ENCODE assay signal across 1 cellular context in the genomic region with DNA sequence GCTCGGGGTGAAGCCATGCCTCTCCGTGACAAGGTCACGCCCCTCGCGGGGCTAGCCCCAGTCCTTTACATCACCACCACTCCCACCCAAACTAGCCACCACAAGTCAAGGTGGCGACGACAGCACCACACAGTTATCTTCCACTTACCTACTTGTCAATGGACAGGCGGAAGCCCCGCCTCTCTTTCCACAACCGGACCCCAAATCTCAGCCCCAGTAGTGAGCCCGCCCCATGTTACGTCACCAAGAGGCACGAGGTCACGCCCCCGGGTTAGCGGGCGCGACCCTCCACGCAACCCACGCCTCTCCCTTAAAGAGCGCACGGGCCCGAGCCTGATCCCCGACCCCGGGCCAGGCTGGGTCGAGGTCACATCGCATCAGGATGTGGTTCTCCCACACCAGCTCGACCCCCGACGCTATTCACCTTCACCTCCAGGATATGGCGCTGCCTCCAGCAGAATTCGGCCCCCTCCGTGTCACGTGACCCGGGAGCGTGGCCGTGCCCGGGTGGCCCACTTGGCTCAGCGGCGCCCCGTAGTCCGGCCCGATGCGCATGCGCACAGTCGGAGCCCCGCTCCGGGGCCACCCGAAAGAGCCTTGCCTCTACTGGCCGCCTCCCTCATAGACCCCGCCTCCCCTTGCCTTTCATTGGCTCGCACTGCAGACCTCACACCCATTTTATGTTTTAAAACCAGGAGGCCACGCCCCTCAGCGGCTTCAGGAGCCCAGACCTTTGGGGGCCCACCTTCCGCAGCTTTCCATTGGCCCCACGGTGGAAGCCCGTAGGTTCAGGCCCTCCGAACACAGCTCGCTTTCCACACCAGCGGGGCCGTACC.
TF ChIP-seq lines count a peak whose summit lies in the region.

No MANE protein-coding gene starts in this region.

TF ChIP-seq in HepG2, 621 proteins besides CTCF, POLR2A, EP300 and RAD21 (continued from another document and continues in another):
- TF ChIP-seq, protein P1, sequence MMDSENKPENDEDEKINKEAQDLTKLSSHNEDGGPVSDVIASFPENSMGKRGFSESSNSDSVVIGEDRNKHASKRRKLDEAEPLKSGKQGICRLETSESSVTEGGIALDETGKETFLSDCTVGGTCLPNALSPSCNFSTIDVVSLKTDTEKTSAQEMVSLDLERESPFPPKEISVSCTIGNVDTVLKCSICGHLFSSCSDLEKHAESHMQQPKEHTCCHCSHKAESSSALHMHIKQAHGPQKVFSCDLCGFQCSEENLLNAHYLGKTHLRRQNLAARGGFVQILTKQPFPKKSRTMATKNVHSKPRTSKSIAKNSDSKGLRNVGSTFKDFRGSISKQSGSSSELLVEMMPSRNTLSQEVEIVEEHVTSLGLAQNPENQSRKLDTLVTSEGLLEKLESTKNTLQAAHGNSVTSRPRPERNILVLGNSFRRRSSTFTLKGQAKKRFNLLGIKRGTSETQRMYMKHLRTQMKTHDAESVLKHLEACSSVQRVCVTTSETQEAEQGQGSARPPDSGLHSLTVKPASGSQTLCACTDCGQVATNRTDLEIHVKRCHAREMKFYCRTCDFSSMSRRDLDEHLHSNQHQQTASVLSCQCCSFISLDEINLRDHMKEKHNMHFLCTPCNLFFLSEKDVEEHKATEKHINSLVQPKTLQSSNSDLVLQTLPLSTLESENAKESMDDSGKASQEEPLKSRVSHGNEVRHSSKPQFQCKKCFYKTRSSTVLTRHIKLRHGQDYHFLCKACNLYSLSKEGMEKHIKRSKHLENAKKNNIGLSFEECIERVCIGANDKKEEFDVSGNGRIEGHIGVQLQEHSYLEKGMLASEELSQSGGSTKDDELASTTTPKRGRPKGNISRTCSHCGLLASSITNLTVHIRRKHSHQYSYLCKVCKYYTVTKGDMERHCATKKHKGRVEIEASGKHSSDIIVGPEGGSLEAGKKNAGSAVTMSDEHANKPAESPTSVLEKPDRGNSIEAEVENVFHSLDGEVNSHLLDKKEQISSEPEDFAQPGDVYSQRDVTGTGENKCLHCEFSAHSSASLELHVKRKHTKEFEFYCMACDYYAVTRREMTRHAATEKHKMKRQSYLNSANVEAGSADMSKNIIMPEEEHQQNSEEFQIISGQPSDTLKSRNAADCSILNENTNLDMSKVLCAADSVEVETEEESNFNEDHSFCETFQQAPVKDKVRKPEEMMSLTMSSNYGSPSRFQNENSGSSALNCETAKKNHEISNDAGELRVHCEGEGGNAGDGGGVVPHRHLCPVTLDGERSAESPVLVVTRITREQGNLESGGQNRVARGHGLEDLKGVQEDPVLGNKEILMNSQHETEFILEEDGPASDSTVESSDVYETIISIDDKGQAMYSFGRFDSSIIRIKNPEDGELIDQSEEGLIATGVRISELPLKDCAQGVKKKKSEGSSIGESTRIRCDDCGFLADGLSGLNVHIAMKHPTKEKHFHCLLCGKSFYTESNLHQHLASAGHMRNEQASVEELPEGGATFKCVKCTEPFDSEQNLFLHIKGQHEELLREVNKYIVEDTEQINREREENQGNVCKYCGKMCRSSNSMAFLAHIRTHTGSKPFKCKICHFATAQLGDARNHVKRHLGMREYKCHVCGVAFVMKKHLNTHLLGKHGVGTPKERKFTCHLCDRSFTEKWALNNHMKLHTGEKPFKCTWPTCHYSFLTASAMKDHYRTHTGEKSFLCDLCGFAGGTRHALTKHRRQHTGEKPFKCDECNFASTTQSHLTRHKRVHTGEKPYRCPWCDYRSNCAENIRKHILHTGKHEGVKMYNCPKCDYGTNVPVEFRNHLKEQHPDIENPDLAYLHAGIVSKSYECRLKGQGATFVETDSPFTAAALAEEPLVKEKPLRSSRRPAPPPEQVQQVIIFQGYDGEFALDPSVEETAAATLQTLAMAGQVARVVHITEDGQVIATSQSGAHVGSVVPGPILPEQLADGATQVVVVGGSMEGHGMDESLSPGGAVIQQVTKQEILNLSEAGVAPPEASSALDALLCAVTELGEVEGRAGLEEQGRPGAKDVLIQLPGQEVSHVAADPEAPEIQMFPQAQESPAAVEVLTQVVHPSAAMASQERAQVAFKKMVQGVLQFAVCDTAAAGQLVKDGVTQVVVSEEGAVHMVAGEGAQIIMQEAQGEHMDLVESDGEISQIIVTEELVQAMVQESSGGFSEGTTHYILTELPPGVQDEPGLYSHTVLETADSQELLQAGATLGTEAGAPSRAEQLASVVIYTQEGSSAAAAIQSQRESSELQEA (CRISPR knock-in tag; IDR thresholded peaks at IDR 0.05; ENCODE audit: not compliant biosample characterization) = no peak
- peak; percentile 95 for TF ChIP-seq GFI1 (CRISPR knock-in tag; IDR thresholded peaks at IDR 0.05; ENCODE audit: borderline replicate concordance)
- TF ChIP-seq ZNF460 (CRISPR knock-in tag; IDR thresholded peaks at IDR 0.05; ENCODE audit: borderline replicate concordance) = peak; percentile 24; the same call in 1 of the 2 replicates
- TF ChIP-seq GATAD2A (CRISPR knock-in tag; IDR thresholded peaks at IDR 0.05) = peak; percentile 47
- peak; percentile 41; the same call in 1 of the 2 replicates for TF ChIP-seq TMF1 (CRISPR knock-in tag; IDR thresholded peaks at IDR 0.05; ENCODE audit: low read depth)
- TF ChIP-seq, protein P2, sequence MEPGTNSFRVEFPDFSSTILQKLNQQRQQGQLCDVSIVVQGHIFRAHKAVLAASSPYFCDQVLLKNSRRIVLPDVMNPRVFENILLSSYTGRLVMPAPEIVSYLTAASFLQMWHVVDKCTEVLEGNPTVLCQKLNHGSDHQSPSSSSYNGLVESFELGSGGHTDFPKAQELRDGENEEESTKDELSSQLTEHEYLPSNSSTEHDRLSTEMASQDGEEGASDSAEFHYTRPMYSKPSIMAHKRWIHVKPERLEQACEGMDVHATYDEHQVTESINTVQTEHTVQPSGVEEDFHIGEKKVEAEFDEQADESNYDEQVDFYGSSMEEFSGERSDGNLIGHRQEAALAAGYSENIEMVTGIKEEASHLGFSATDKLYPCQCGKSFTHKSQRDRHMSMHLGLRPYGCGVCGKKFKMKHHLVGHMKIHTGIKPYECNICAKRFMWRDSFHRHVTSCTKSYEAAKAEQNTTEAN (CRISPR knock-in tag; conservative IDR thresholded peaks at IDR 0.05) = peak; percentile 80
- 0 out of 2 replicates have a peak, but pooled peaks have one; percentile 31 for TF ChIP-seq ONECUT2 (CRISPR knock-in tag; IDR thresholded peaks at IDR 0.05)
- TF ChIP-seq ZMAT3 (CRISPR knock-in tag; conservative IDR thresholded peaks at IDR 0.05) = peak; percentile 24; the same call in 1 of the 2 replicates
- TF ChIP-seq ZC3H4 (CRISPR knock-in tag; IDR thresholded peaks at IDR 0.05; ENCODE audit: borderline replicate concordance) = no peak
- no peak for TF ChIP-seq ZFYVE20 (CRISPR knock-in tag; IDR thresholded peaks at IDR 0.05; ENCODE audit: borderline replicate concordance, low read depth)
- no peak for TF ChIP-seq EZH2 (conservative IDR thresholded peaks at IDR 0.05; ENCODE audit: low read depth, low read length)
- no peak for TF ChIP-seq ZSCAN25 (CRISPR knock-in tag; IDR thresholded peaks at IDR 0.05)
- TF ChIP-seq ZNF562 (CRISPR knock-in tag; IDR thresholded peaks at IDR 0.05; ENCODE audit: borderline replicate concordance) = no peak
- TF ChIP-seq, protein P3, sequence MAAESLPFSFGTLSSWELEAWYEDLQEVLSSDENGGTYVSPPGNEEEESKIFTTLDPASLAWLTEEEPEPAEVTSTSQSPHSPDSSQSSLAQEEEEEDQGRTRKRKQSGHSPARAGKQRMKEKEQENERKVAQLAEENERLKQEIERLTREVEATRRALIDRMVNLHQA (CRISPR knock-in tag; IDR thresholded peaks at IDR 0.05) = no peak
- TF ChIP-seq, protein P4, sequence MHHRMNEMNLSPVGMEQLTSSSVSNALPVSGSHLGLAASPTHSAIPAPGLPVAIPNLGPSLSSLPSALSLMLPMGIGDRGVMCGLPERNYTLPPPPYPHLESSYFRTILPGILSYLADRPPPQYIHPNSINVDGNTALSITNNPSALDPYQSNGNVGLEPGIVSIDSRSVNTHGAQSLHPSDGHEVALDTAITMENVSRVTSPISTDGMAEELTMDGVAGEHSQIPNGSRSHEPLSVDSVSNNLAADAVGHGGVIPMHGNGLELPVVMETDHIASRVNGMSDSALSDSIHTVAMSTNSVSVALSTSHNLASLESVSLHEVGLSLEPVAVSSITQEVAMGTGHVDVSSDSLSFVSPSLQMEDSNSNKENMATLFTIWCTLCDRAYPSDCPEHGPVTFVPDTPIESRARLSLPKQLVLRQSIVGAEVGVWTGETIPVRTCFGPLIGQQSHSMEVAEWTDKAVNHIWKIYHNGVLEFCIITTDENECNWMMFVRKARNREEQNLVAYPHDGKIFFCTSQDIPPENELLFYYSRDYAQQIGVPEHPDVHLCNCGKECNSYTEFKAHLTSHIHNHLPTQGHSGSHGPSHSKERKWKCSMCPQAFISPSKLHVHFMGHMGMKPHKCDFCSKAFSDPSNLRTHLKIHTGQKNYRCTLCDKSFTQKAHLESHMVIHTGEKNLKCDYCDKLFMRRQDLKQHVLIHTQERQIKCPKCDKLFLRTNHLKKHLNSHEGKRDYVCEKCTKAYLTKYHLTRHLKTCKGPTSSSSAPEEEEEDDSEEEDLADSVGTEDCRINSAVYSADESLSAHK (CRISPR knock-in tag; IDR thresholded peaks at IDR 0.05; ENCODE audit: borderline replicate concordance) = no peak
- TF ChIP-seq YEATS4 (CRISPR knock-in tag; IDR thresholded peaks at IDR 0.05; ENCODE audit: borderline replicate concordance) = peak; percentile 98
- no peak for TF ChIP-seq JUNB (CRISPR knock-in tag; IDR thresholded peaks at IDR 0.05; ENCODE audit: borderline replicate concordance)
- TF ChIP-seq GTF2F1 (IDR thresholded peaks at IDR 0.05; ENCODE audit: low read length) = peak; percentile 78
- peak; percentile 34; the same call in 1 of the 2 replicates for TF ChIP-seq THAP9 (CRISPR knock-in tag; IDR thresholded peaks at IDR 0.05; ENCODE audit: borderline replicate concordance)
- peak; percentile 65; the same call in 1 of the 2 replicates for TF ChIP-seq ZNF891 (CRISPR knock-in tag; IDR thresholded peaks at IDR 0.05)
- TF ChIP-seq ZNF782 (CRISPR knock-in tag; IDR thresholded peaks at IDR 0.05; ENCODE audit: borderline replicate concordance) = 0 out of 2 replicates have a peak, but pooled peaks have one; percentile 15
- TF ChIP-seq NFE2L2 (IDR thresholded peaks at IDR 0.05; ENCODE audit: low read length) = no peak
- TF ChIP-seq UBTF (CRISPR knock-in tag; IDR thresholded peaks at IDR 0.05) = no peak; the same call in 1 of the 2 replicates
- no peak for TF ChIP-seq FIP1L1 (IDR thresholded peaks at IDR 0.05; ENCODE audit: borderline replicate concordance, insufficient read depth, low read depth, low read length)
